ENCODE assay signal across 25 cellular contexts in the genomic region with DNA sequence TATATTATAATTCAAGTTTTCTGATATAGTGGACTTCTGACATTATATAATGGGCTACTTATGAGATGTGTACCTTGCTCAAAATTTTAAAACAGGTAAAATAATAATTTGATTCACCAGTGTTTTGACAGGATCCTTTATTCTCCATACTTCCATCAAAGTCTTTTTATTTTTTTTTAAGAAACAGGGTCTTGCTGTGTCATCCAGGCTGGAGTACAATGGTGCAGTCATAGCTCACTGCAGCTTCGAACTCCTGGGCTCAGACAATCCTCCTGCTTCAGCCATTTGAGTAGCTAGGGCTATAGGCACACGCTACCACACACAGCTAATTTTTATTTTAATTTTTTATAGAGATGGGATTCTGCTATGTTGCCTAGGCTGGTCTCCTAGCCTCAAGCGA.
"Had no signal": no experiment of that assay in that cellular context is flagged by ENCODE, and none has a peak within 500 bp of the region (broad histone marks: within the 10 kb centered on the region; RNA-seq: fewer than 3 reads in every experiment).

No MANE protein-coding gene starts in this region.

- H3K27me3 ChIP-seq: colonic mucosa, esophagus squamous epithelium, gastrocnemius medialis, heart right ventricle, left lung had no signal

- H3K9me3 ChIP-seq: colonic mucosa, esophagus squamous epithelium, gastrocnemius medialis, left lung, lower lobe of right lung, mucosa of descending colon had no signal

- H3K27me3 Mint-ChIP-seq: dendritic cell treated with granulocyte-macrophage colony-stimulating factor and Interleukin-4, amounts not matched to agents 40 ng/mL and 50 ng/mL, for 4 days; effector memory CD8-positive, alpha-beta T cell had no signal

- DNase-seq: colonic mucosa; cortex of kidney; effector CD8-positive, alpha-beta T cell; effector memory CD8-positive, alpha-beta T cell; endodermal cell; erythroblast; esophagus squamous epithelium; foreskin fibroblast; foreskin melanocyte; gastrocnemius medialis; glutamatergic neuron; head of caudate nucleus; heart right ventricle; hippocampal formation; left cardiac atrium; left lung; left ventricle myocardium superior; lower lobe of right lung; mesenchymal stem cell; mucosa of descending colon had no signal

- FAIRE-seq: endometrium, keratinocyte had no signal

- H3K4me1 ChIP-seq: colonic mucosa, esophagus squamous epithelium, lower lobe of right lung had no signal

- H3K4me3 ChIP-seq: colonic mucosa, esophagus squamous epithelium, gastrocnemius medialis, heart right ventricle, left lung, lower lobe of right lung, mucosa of descending colon had no signal

- ATAC-seq: effector memory CD8-positive, alpha-beta T cell; esophagus mucosa; gastrocnemius medialis; left cardiac atrium; left lung; left ventricle myocardium superior; lower lobe of right lung; mucosa of descending colon had no signal

- H3K36me3 ChIP-seq: colonic mucosa had no signal

- H3K4me3 Mint-ChIP-seq: dendritic cell treated with granulocyte-macrophage colony-stimulating factor and Interleukin-4, amounts not matched to agents 40 ng/mL and 50 ng/mL, for 4 days; effector memory CD8-positive, alpha-beta T cell; endodermal cell; mesothelial cell of epicardium had no signal

- H3K27ac ChIP-seq: colonic mucosa, esophagus squamous epithelium, gastrocnemius medialis, heart right ventricle, left lung, lower lobe of right lung had no signal

- H3K27ac Mint-ChIP-seq: dendritic cell treated with granulocyte-macrophage colony-stimulating factor and Interleukin-4, amounts not matched to agents 40 ng/mL and 50 ng/mL, for 4 days; effector memory CD8-positive, alpha-beta T cell; mesothelial cell of epicardium had no signal
